Comparison of ENCODE assay signal across 29 cellular contexts in the genomic region with DNA sequence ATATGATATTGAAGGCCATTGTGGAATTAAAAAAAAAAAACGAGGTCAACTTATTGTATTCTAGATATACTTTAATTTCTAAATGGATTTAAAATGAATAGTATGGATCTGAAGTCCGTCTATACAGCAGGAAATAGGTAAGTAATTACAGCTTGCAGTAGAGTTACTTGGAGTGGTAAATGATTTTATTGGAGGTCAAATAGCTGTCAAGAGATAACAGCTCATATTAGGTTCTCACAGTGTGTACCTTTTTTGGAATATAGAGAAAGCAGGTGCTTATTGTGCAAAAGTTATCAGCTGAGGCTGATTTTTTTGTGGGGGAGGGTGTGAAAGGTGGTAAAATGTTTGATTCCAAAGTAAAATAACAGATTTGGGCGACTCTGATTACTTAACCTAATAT.
"Had no signal": no experiment of that assay in that cellular context is flagged by ENCODE, and none has a peak within 500 bp of the region (broad histone marks: within the 10 kb centered on the region; RNA-seq: fewer than 3 reads in every experiment).

No MANE protein-coding gene starts in this region.

- H3K4me3 ChIP-seq: neural progenitor cell, ovary, psoas muscle, right lobe of liver, sigmoid colon, smooth muscle cell, spleen, suprapubic skin, testis, tibial artery, transverse colon, upper lobe of right lung, vagina had no signal

- DNase-seq: natural killer cell; occipital lobe; ovary; posterior cingulate gyrus; psoas muscle; right cardiac atrium; right lobe of liver; sigmoid colon; spleen; stimulated activated CD4-positive, alpha-beta T cell treated with anti-CD3 and anti-CD28 coated beads, Interleukin-12 subunit alpha, Interleukin-12 subunit beta, amount 100 ng/mL, for 4 hours; stimulated activated CD4-positive, alpha-beta T cell treated with anti-CD3 and anti-CD28 coated beads, Interleukin-1b, Interleukin-23, amount 100 ng/mL, for 48 hours; stimulated activated CD4-positive, alpha-beta T cell treated with anti-CD3 and anti-CD28 coated beads, Interleukin-4, amount 100 ng/mL, for 1 hour; stimulated activated CD4-positive, alpha-beta T cell treated with anti-CD3 and anti-CD28 coated beads, Interleukin-4, amount 100 ng/mL, for 4 hours; stimulated activated CD8-positive, alpha-beta memory T cell treated with anti-CD3 and anti-CD28 coated beads, Interleukin-4, amount 100 ng/mL, for 48 hours; stimulated activated naive CD4-positive, alpha-beta T cell; stimulated activated naive CD8-positive, alpha-beta T cell treated with anti-CD3 and anti-CD28 coated beads, Interleukin-15, amount 100 ng/mL, for 72 hours; stimulated activated naive CD8-positive, alpha-beta T cell treated with anti-CD3 and anti-CD28 coated beads, Interleukin-15, Interleukin-2, amounts not matched to agents 100 U/mL and 50 U/mL, for 24 hours; substantia nigra; testis; tibial artery; transverse colon; upper lobe of right lung had no signal

- FAIRE-seq: urothelium cell line had no signal

- H3K4me1 ChIP-seq: neural progenitor cell, parathyroid adenoma, psoas muscle, right lobe of liver, sigmoid colon, spleen, suprapubic skin, testis, tibial artery, transverse colon, upper lobe of right lung, vagina had no signal

- H3K9me3 ChIP-seq: ovary, psoas muscle, right lobe of liver, sigmoid colon, spleen, suprapubic skin, testis, tibial artery, transverse colon, upper lobe of right lung, vagina had no signal

- H3K27ac ChIP-seq: neural progenitor cell, ovary, parathyroid adenoma, psoas muscle, right lobe of liver, sigmoid colon, spleen, suprapubic skin, testis, tibial artery, transverse colon, upper lobe of right lung, vagina had no signal

- H3K27me3 ChIP-seq: neural progenitor cell, ovary, right lobe of liver, spleen, suprapubic skin, testis, tibial artery, transverse colon, upper lobe of right lung, vagina had no signal

- ATAC-seq: natural killer cell; psoas muscle; right cardiac atrium; right lobe of liver; stimulated activated memory B cell treated with anti-CD40 and anti-IgM and Interleukin-4, amounts not matched to agents 10 μg/mL and 1 μg/mL and 100 μg/mL, for 72 hours; stimulated activated naive CD8-positive, alpha-beta T cell treated with anti-CD3 and anti-CD28 coated beads, Interleukin-15, amount 100 ng/mL, for 72 hours; stimulated activated naive CD8-positive, alpha-beta T cell treated with anti-CD3 and anti-CD28 coated beads, Interleukin-15, Interleukin-2, amounts not matched to agents 100 U/mL and 50 U/mL, for 24 hours; upper lobe of right lung had no signal

- H3K36me3 ChIP-seq: neural progenitor cell, ovary, right lobe of liver, sigmoid colon, suprapubic skin, tibial artery, transverse colon, upper lobe of right lung, vagina had no signal
